In the genomic region with DNA sequence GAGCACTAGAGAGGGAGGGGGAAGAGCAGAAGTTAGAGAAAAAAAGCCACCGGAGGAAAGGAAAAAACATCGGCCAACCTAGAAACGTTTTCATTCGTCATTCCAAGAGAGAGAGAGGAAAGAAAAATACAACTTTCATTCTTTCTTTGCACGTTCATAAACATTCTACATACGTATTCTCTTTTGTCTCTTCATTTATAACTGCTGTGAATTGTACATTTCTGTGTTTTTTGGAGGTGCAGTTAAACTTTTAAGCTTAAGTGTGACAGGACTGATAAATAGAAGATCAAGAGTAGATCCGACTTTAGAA, we compare ENCODE assay signal across 9 cellular contexts. TPM values are rescaled to one million over a fixed set of nuclear protein-coding genes. Genes with fewer than 3 reads are reported as not detected.
A peak's percentile ranks its signal among the peaks of the same experiment; 100 is the strongest.
DNase-seq lines count a peak whose midpoint lies in the region; ATAC-seq and TF ChIP-seq lines count a peak whose summit lies in the region.
"Had no signal": no experiment of that assay in that cellular context is flagged by ENCODE, and none has a peak within 500 bp of the region (broad histone marks: within the 10 kb centered on the region; RNA-seq: fewer than 3 reads in every experiment).

No MANE protein-coding gene starts in this region.

- H3K9ac ChIP-seq in smooth muscle cell (ENCODE audit: low read depth): peak overlapping the region; percentile 97

- no peak for TF ChIP-seq CTCF in HFF-Myc (IDR thresholded peaks at IDR 0.05; ENCODE audit: low read depth, low read length, missing control alignments)
- no peak for TF ChIP-seq CTCF in brain (conservative IDR thresholded peaks at IDR 0.05)
- no peak for TF ChIP-seq CTCF in smooth muscle cell (IDR thresholded peaks at IDR 0.05; ENCODE audit: borderline replicate concordance, insufficient read depth, poor library complexity, severe bottlenecking)

- H3K9me3 Mint-ChIP-seq in brain: peaks cover 0 to 8% (median 0%) of the 10 kb centered on the region in 5 experiments
- H3K9me3 Mint-ChIP-seq in activated T-helper 2 cell treated with anti-CD3 and anti-CD28 coated beads, Interferon-gamma antibody, Interleukin-2, Interleukin-4, amounts not matched to agents 10 μg/mL and 5 μg/mL and 100 μg/mL, durations not matched to agents 14 hours and 24 hours and 36 hours: no peaks in the 10 kb centered on the region

- intact Hi-C loops in activated T-helper 2 cell treated with anti-CD3 and anti-CD28 coated beads, Interferon-gamma antibody, Interleukin-2, Interleukin-4, amounts not matched to agents 10 μg/mL and 5 μg/mL and 100 μg/mL, durations not matched to agents 14 hours and 24 hours and 36 hours (cut with micrococcal nuclease): loop anchor here (10.0 kb wide), 1 partner anchor 1756 kb away; the partner anchor contains the start of gene SOX4

- DNase-seq in HFF-Myc (ENCODE audit: extremely low read depth, low read depth) (no peak), smooth muscle cell (lab: John Stamatoyannopoulos, UW; ENCODE audit: unreplicated experiment) (no peak), NCI-H146 treated with DMSO at 0.1 percent for 48 hours (lab: John Stamatoyannopoulos, UW; ENCODE audit: unreplicated experiment) (no peak)
- DNase-seq in stimulated activated CD4-positive, alpha-beta T cell treated with anti-CD3 and anti-CD28 coated beads, Interleukin-4, amount 100 ng/mL, for 1 hour: no peak
- DNase-seq in activated T-helper 2 cell treated with anti-CD3 and anti-CD28 coated beads, Interferon-gamma antibody, Interleukin-2, Interleukin-4, amounts not matched to agents 10 μg/mL and 5 μg/mL and 100 μg/mL, durations not matched to agents 14 hours and 24 hours and 36 hours (ENCODE audit: low spot score): no peak
- DNase-seq: MV-4-11 had no signal

- H3K4me3 Mint-ChIP-seq in brain: peak overlapping the region; percentile 92 to 98 (median 93)
- H3K4me3 Mint-ChIP-seq in activated T-helper 2 cell treated with anti-CD3 and anti-CD28 coated beads, Interferon-gamma antibody, Interleukin-2, Interleukin-4, amounts not matched to agents 10 μg/mL and 5 μg/mL and 100 μg/mL, durations not matched to agents 14 hours and 24 hours and 36 hours (ENCODE audit: low read depth): no peak overlapping the region

- peaks cover 21% of the 10 kb centered on the region for H3K36me3 Mint-ChIP-seq in brain
- H3K36me3 Mint-ChIP-seq in activated T-helper 2 cell treated with anti-CD3 and anti-CD28 coated beads, Interferon-gamma antibody, Interleukin-2, Interleukin-4, amounts not matched to agents 10 μg/mL and 5 μg/mL and 100 μg/mL, durations not matched to agents 14 hours and 24 hours and 36 hours (ENCODE audit: low read depth): peaks cover 3% of the 10 kb centered on the region

- H3K4me1 Mint-ChIP-seq in brain: peaks cover 56% of the 10 kb centered on the region
- H3K4me1 Mint-ChIP-seq in activated T-helper 2 cell treated with anti-CD3 and anti-CD28 coated beads, Interferon-gamma antibody, Interleukin-2, Interleukin-4, amounts not matched to agents 10 μg/mL and 5 μg/mL and 100 μg/mL, durations not matched to agents 14 hours and 24 hours and 36 hours (ENCODE audit: low read depth): peaks cover 2% of the 10 kb centered on the region

- H2AFZ ChIP-seq in smooth muscle cell (ENCODE audit: low read depth): no peak overlapping the region

- peaks cover 52% of the 10 kb centered on the region for H4K20me1 ChIP-seq in smooth muscle cell (ENCODE audit: low read depth)

- peak overlapping the region; percentile 98 for H3K4me2 ChIP-seq in smooth muscle cell

- no peak for ATAC-seq in GM18502 (IDR thresholded peaks at IDR 0.05; ENCODE audit: poor library complexity, unreplicated experiment)

- 1% methylated on average over 7 of the region's 7 CpGs for WGBS in smooth muscle cell (ENCODE audit: low lambda C conversion rate)

- H3K27me3 ChIP-seq in layer of hippocampus (ENCODE audit: control insufficient read depth, insufficient read depth, low read length) (no peaks in the 10 kb centered on the region), smooth muscle cell (ENCODE audit: low read depth) (no peaks in the 10 kb centered on the region)

- H3K9me3 ChIP-seq in smooth muscle cell (replicated peaks; ENCODE audit: low read depth): no peaks in the 10 kb centered on the region

- peak overlapping the region; percentile 91 to 98 (median 95) for H3K27ac Mint-ChIP-seq in brain
- no peak overlapping the region for H3K27ac Mint-ChIP-seq in activated T-helper 2 cell treated with anti-CD3 and anti-CD28 coated beads, Interferon-gamma antibody, Interleukin-2, Interleukin-4, amounts not matched to agents 10 μg/mL and 5 μg/mL and 100 μg/mL, durations not matched to agents 14 hours and 24 hours and 36 hours

- no peaks in the 10 kb centered on the region for H3K36me3 ChIP-seq in smooth muscle cell (ENCODE audit: low read depth)

- peaks cover 63% of the 10 kb centered on the region for H3K4me1 ChIP-seq in smooth muscle cell (ENCODE audit: low read depth)

- peaks cover 51% of the 10 kb centered on the region for H3K79me2 ChIP-seq in smooth muscle cell (ENCODE audit: low read depth)

- H3K27me3 Mint-ChIP-seq in brain: peaks cover 29% of the 10 kb centered on the region
- H3K27me3 Mint-ChIP-seq in activated T-helper 2 cell treated with anti-CD3 and anti-CD28 coated beads, Interferon-gamma antibody, Interleukin-2, Interleukin-4, amounts not matched to agents 10 μg/mL and 5 μg/mL and 100 μg/mL, durations not matched to agents 14 hours and 24 hours and 36 hours (ENCODE audit: low read depth): peaks cover 54% of the 10 kb centered on the region

- peaks cover 49% of the 10 kb centered on the region for H3F3A ChIP-seq in smooth muscle cell (ENCODE audit: low read depth)

- peak overlapping the region; percentile 50 for H3K4me3 ChIP-seq in HFF-Myc (replicated peaks; ENCODE audit: low read depth, low read length)
- H3K4me3 ChIP-seq in smooth muscle cell: peak overlapping the region; percentile 98

- H3K27ac ChIP-seq in layer of hippocampus (ENCODE audit: low read depth, low read length) (peak overlapping the region; percentile 73), smooth muscle cell (ENCODE audit: low read depth) (peak overlapping the region; percentile 56)

RNA-seq across cellular contexts. Expression of gene ID4, which starts 2.0 kb away (rescaled TPM):
- polyA plus RNA-seq in brain (ENCODE audit: insufficient read depth, low read depth, low replicate concordance): 99.6 TPM
- 123 and 147 TPM in 2 replicates for total RNA-seq in smooth muscle cell
- polyA plus RNA-seq in smooth muscle cell: 181 and 223 TPM in 2 replicates
- not detected in 2 replicates for total RNA-seq in activated T-helper 2 cell treated with anti-CD3 and anti-CD28 coated beads, Interferon-gamma antibody, Interleukin-2, Interleukin-4, amounts not matched to agents 10 μg/mL and 5 μg/mL and 100 μg/mL, durations not matched to agents 14 hours and 24 hours and 36 hours

Comparison
In these comparisons a context has a peak if more than half of its experiments do, and no peak if none do; other contexts are left out.
1. RNA of gene ID4, which starts 2.0 kb away (total RNA-seq): 123 to 147 TPM in smooth muscle cell; not detected in activated T-helper 2 cell treated with anti-CD3 and anti-CD28 coated beads, Interferon-gamma antibody, Interleukin-2, Interleukin-4, amounts not matched to agents 10 μg/mL and 5 μg/mL and 100 μg/mL, durations not matched to agents 14 hours and 24 hours and 36 hours; every median in the first group is over 100 times any median in the second.